Comparison of ENCODE assay signal across 7 cellular contexts in genomic region chr19:13833330-13834265, GRCh38. TPM values are rescaled to one million over a fixed set of nuclear protein-coding genes. Genes with fewer than 3 reads are reported as not detected.
DNase-seq lines count a peak whose midpoint lies in the region; ATAC-seq and TF ChIP-seq lines count a peak whose summit lies in the region.

No MANE protein-coding gene starts in this region.

- TF ChIP-seq POLR2A in GM18505 (IDR thresholded peaks at IDR 0.05; ENCODE audit: borderline replicate concordance, extremely low read depth, insufficient read depth, insufficient read length): peak; percentile 55

- peak; percentile 58 for ATAC-seq in GM18505 (IDR thresholded peaks at IDR 0.05; ENCODE audit: unreplicated experiment)
- ATAC-seq in HG02943 (IDR thresholded peaks at IDR 0.05; ENCODE audit: low read depth, unreplicated experiment): peak; percentile 55

- peaks cover 2% of the 10 kb centered on the region for H3K36me3 ChIP-seq in kidney epithelial cell (ENCODE audit: control insufficient read depth, insufficient read depth, low read length)

- peak; percentile 59 for TF ChIP-seq CTCF in kidney epithelial cell (IDR thresholded peaks at IDR 0.05; ENCODE audit: insufficient read depth, low read length, poor library complexity, severe bottlenecking)

- H3K27me3 ChIP-seq in kidney epithelial cell (ENCODE audit: control insufficient read depth, insufficient read depth, low read length): no peaks in the 10 kb centered on the region

- DNase-seq in NCI-H2171 treated with DMSO at 0.1 percent for 48 hours (lab: John Stamatoyannopoulos, UW): peak; percentile 80
- DNase-seq in activated CD4-positive, CD25-positive, alpha-beta regulatory T cell treated with anti-CD3 and anti-CD28 coated beads, Interleukin-2, amount 50 U/mL, for 16 hours (ENCODE audit: low read depth, low spot score): peak; percentile 85
- DNase-seq in cerebellar cortex (ENCODE audit: low spot score): peak; percentile 90
- no peak for DNase-seq in kidney epithelial cell (ENCODE audit: low read depth)
- DNase-seq in stimulated activated CD4-positive, alpha-beta T cell treated with anti-CD3 and anti-CD28 coated beads, Interleukin-1b, Interleukin-23, amount 100 ng/mL, for 1 hour (ENCODE audit: low read depth in 2 of 2): peak; percentile 81 to 89

- H3K4me3 ChIP-seq in kidney epithelial cell (ENCODE audit: low read depth, low read length): peak overlapping the region; percentile 7

RNA-seq across cellular contexts. Expression of gene ZSWIM4, which starts 38.4 kb away (rescaled TPM):
- total RNA-seq in kidney epithelial cell: 25.7 and 25.9 TPM in 2 replicates

RNA-seq across cellular contexts. Expression of gene NANOS3, which starts 43.3 kb away (rescaled TPM):
- 0.68 TPM in 1 of 2 replicates, not detected in the other for total RNA-seq in kidney epithelial cell

RNA-seq across cellular contexts. Expression of gene C19orf53, which starts 59.3 kb away (rescaled TPM):
- 196 and 203 TPM in 2 replicates for total RNA-seq in kidney epithelial cell
